ENCODE assay signal across 1 cellular context in the genomic region with DNA sequence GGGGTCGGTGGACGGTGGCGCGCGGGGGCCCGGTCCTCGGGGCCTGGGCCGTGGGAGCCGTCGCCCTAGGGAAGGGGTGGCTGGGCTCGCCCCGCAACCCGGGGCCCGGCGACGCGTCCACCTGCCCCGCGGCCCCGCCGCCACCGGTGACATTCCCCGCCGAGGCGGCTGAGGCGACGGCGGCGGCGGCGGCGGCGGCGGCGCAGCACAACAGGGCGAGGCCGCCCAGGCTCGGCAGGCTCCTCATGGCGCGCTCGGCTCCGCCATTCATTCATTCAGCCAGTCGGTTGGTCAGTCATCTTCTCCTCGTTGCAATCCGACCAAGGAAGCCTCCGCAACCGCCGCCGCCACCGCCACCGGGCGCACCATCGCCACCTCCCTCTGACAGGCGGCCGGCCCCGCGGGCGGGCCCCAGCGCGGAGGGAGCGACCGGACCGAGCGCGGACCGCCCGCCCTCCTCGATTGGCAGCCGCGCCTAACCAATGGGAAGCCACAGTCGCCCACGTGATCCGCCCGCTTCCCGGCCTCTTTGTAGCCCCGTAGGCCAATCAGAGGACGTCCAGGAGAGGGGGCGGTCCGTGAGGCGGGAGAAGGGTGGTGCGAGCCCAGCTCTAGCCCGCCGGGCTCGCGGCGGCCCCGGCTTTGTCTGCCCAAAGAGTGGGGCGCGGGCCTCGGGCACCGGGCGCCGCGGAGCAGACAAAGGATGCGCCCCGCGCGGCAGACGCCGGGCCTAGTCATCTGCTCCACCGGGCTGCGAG.
TF ChIP-seq lines count a peak whose summit lies in the region.

A gene (minus strand): TSS at position 383 of the 758 bp plus-strand sequence. CDS start 112 bp downstream, at position 271.

TF ChIP-seq in K562, 482 proteins besides CTCF, POLR2A, EP300 and RAD21 (continued from another document):
- TF ChIP-seq ZFP36 (IDR thresholded peaks at IDR 0.05; ENCODE audit: low read depth, low read length, partially characterized antibody) = peak; percentile 80
- peak; percentile 88 for TF ChIP-seq RBFOX2 (IDR thresholded peaks at IDR 0.05; ENCODE audit: low read depth, low read length)
- no peak for TF ChIP-seq HDAC3 (IDR thresholded peaks at IDR 0.05; ENCODE audit: borderline replicate concordance, partially characterized antibody)
- TF ChIP-seq, protein P1, sequence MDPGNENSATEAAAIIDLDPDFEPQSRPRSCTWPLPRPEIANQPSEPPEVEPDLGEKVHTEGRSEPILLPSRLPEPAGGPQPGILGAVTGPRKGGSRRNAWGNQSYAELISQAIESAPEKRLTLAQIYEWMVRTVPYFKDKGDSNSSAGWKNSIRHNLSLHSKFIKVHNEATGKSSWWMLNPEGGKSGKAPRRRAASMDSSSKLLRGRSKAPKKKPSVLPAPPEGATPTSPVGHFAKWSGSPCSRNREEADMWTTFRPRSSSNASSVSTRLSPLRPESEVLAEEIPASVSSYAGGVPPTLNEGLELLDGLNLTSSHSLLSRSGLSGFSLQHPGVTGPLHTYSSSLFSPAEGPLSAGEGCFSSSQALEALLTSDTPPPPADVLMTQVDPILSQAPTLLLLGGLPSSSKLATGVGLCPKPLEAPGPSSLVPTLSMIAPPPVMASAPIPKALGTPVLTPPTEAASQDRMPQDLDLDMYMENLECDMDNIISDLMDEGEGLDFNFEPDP (CRISPR knock-in tag; IDR thresholded peaks at IDR 0.05) = no peak
- TF ChIP-seq TEAD4 (IDR thresholded peaks at IDR 0.05; ENCODE audit: low read length) = no peak
- TF ChIP-seq TEAD4 (CRISPR knock-in tag; IDR thresholded peaks at IDR 0.05; ENCODE audit: borderline replicate concordance) = peak; percentile 45; the same call in 1 of the 2 replicates
- TF ChIP-seq CBX3 (IDR thresholded peaks at IDR 0.05; ENCODE audit: borderline replicate concordance in 1 of 2, low read length in 2 of 2) = no peak
- peak; percentile 66 for TF ChIP-seq BHLHE40 (IDR thresholded peaks at IDR 0.05; ENCODE audit: low read length)
- TF ChIP-seq ASH1L (IDR thresholded peaks at IDR 0.05; ENCODE audit: borderline replicate concordance, low read depth, partially characterized antibody) = peak; percentile 68
- peak; percentile 39 for TF ChIP-seq POLR2B (IDR thresholded peaks at IDR 0.05; ENCODE audit: low read depth, partially characterized antibody)
- peak; percentile 62; the same call in 1 of the 2 replicates for TF ChIP-seq KLF1 (tag; IDR thresholded peaks at IDR 0.05)
- TF ChIP-seq, protein P2, sequence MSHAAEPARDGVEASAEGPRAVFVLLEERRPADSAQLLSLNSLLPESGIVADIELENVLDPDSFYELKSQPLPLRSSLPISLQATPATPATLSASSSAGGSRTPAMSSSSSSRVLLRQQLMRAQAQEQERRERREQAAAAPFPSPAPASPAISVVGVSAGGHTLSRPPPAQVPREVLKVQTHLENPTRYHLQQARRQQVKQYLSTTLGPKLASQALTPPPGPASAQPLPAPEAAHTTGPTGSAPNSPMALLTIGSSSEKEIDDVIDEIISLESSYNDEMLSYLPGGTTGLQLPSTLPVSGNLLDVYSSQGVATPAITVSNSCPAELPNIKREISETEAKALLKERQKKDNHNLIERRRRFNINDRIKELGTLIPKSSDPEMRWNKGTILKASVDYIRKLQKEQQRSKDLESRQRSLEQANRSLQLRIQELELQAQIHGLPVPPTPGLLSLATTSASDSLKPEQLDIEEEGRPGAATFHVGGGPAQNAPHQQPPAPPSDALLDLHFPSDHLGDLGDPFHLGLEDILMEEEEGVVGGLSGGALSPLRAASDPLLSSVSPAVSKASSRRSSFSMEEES (CRISPR knock-in tag; IDR thresholded peaks at IDR 0.05) = peak; percentile 94
- TF ChIP-seq PHF20 (IDR thresholded peaks at IDR 0.05; ENCODE audit: partially characterized antibody) = no peak
- TF ChIP-seq SMAD1 (IDR thresholded peaks at IDR 0.05; ENCODE audit: low read depth, low read length, partially characterized antibody) = no peak
- TF ChIP-seq, protein P3, sequence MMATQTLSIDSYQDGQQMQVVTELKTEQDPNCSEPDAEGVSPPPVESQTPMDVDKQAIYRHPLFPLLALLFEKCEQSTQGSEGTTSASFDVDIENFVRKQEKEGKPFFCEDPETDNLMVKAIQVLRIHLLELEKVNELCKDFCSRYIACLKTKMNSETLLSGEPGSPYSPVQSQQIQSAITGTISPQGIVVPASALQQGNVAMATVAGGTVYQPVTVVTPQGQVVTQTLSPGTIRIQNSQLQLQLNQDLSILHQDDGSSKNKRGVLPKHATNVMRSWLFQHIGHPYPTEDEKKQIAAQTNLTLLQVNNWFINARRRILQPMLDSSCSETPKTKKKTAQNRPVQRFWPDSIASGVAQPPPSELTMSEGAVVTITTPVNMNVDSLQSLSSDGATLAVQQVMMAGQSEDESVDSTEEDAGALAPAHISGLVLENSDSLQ (IDR thresholded peaks at IDR 0.05) = peak; percentile 98
- TF ChIP-seq ELF4 (CRISPR knock-in tag; IDR thresholded peaks at IDR 0.05) = no peak
- 0 out of 2 replicates have a peak, but pooled peaks have one; percentile 81 for TF ChIP-seq GATAD2B (IDR thresholded peaks at IDR 0.05; ENCODE audit: borderline replicate concordance)
- peak; percentile 81 for TF ChIP-seq RBBP5 (IDR thresholded peaks at IDR 0.05; ENCODE audit: borderline replicate concordance, insufficient read depth, low read length, poor library complexity, severe bottlenecking)
- TF ChIP-seq CCAR2 (IDR thresholded peaks at IDR 0.05; ENCODE audit: low read depth, low read length) = no peak
- peak; percentile 57 for TF ChIP-seq CCNT2 (IDR thresholded peaks at IDR 0.05; ENCODE audit: borderline replicate concordance, extremely low read depth, insufficient read length, low read depth, low read length)
